In genomic region chr9:74303945-74304344, GRCh38 we compare ENCODE assay signal across 1 cellular context.
TF ChIP-seq lines count a peak whose summit lies in the region.

No MANE protein-coding gene starts in this region.

TF ChIP-seq in WTC11, 78 proteins besides CTCF, POLR2A, EP300 and RAD21 (continued from another document):
- no peak for TF ChIP-seq USF1 (CRISPR knock-in tag; IDR thresholded peaks at IDR 0.05)
